ENCODE assay signal across 13 cellular contexts in genomic region chr5:34571380-34572041, GRCh38.
DNase-seq lines count a peak whose midpoint lies in the region; ATAC-seq and TF ChIP-seq lines count a peak whose summit lies in the region.
"Had no signal": no experiment of that assay in that cellular context is flagged by ENCODE, and none has a peak within 500 bp of the region (broad histone marks: within the 10 kb centered on the region; RNA-seq: fewer than 3 reads in every experiment).

No MANE protein-coding gene starts in this region.

- no peak overlapping the region for H3K4me3 ChIP-seq in uterus
- no peak overlapping the region for H3K4me3 ChIP-seq in spleen
- H3K4me3 ChIP-seq: breast epithelium, Peyer's patch, suprapubic skin had no signal

- H3K27ac ChIP-seq in uterus: peak overlapping the region; percentile 65 to 68
- peak overlapping the region in 4 of 8 donors; percentile 0 to 54 (median 25) for H3K27ac ChIP-seq in spleen
- H3K27ac ChIP-seq: Peyer's patch, suprapubic skin had no signal

- no peak for ATAC-seq in activated naive CD8-positive, alpha-beta T cell treated with anti-CD3 and anti-CD28 coated beads, Interleukin-2, amount 50 U/mL, for 24 hours
- ATAC-seq in HG02759 (IDR thresholded peaks at IDR 0.05; ENCODE audit: unreplicated experiment): no peak

- peaks cover 2% of the 10 kb centered on the region for H3K4me1 Mint-ChIP-seq in activated naive CD8-positive, alpha-beta T cell treated with anti-CD3 and anti-CD28 coated beads for 36 hours
- H3K4me1 Mint-ChIP-seq in activated naive CD8-positive, alpha-beta T cell treated with anti-CD3 and anti-CD28 coated beads, Interleukin-2, amount 50 U/mL, for 24 hours: peaks cover 11% of the 10 kb centered on the region
- H3K4me1 Mint-ChIP-seq in glutamatergic neuron (ENCODE audit: low read depth, unreplicated experiment): peaks cover 13% of the 10 kb centered on the region

- H3K9me3 ChIP-seq in uterus (no peaks in the 10 kb centered on the region), spleen (no peaks in the 10 kb centered on the region)
- H3K9me3 ChIP-seq: breast epithelium, Peyer's patch, suprapubic skin had no signal

- no peaks in the 10 kb centered on the region for H3K36me3 Mint-ChIP-seq in activated naive CD8-positive, alpha-beta T cell treated with anti-CD3 and anti-CD28 coated beads for 36 hours
- H3K36me3 Mint-ChIP-seq in activated naive CD8-positive, alpha-beta T cell treated with anti-CD3 and anti-CD28 coated beads, Interleukin-2, amount 50 U/mL, for 24 hours (ENCODE audit: low read depth): no peaks in the 10 kb centered on the region
- no peaks in the 10 kb centered on the region for H3K36me3 Mint-ChIP-seq in glutamatergic neuron (ENCODE audit: unreplicated experiment)

- 79 to 85% (median 82%) methylated on average over 4 of the region's 4 CpGs for WGBS in spleen, 5 donors

- no peak for DNase-seq in activated naive CD8-positive, alpha-beta T cell treated with anti-CD3 and anti-CD28 coated beads for 36 hours
- DNase-seq in activated naive CD8-positive, alpha-beta T cell treated with anti-CD3 and anti-CD28 coated beads, Interleukin-2, amount 50 U/mL, for 24 hours: no peak
- DNase-seq in amniotic epithelial cell (ENCODE audit: low read depth) (peak; percentile 84), glutamatergic neuron (no peak), uterus (no peak), spleen (no peak), NCI-H1105 (lab: John Stamatoyannopoulos, UW) (no peak)
- DNase-seq: NCI-H2107, occipital lobe, Peyer's patch had no signal

- peaks cover 5% of the 10 kb centered on the region for H3K27me3 Mint-ChIP-seq in activated naive CD8-positive, alpha-beta T cell treated with anti-CD3 and anti-CD28 coated beads for 36 hours
- H3K27me3 Mint-ChIP-seq in activated naive CD8-positive, alpha-beta T cell treated with anti-CD3 and anti-CD28 coated beads, Interleukin-2, amount 50 U/mL, for 24 hours: peaks cover 3% of the 10 kb centered on the region
- peaks cover 2% of the 10 kb centered on the region for H3K27me3 Mint-ChIP-seq in glutamatergic neuron (ENCODE audit: unreplicated experiment)

- H3K27me3 ChIP-seq in uterus (no peaks in the 10 kb centered on the region), spleen (replicated peaks in 1 of 7) (no peaks in the 10 kb centered on the region)
- H3K27me3 ChIP-seq: breast epithelium, Peyer's patch, suprapubic skin had no signal

- no peak overlapping the region for H3K4me3 Mint-ChIP-seq in activated naive CD8-positive, alpha-beta T cell treated with anti-CD3 and anti-CD28 coated beads for 36 hours
- no peak overlapping the region for H3K4me3 Mint-ChIP-seq in activated naive CD8-positive, alpha-beta T cell treated with anti-CD3 and anti-CD28 coated beads, Interleukin-2, amount 50 U/mL, for 24 hours
- peak overlapping the region; percentile 67 for H3K4me3 Mint-ChIP-seq in glutamatergic neuron (ENCODE audit: unreplicated experiment)

- intact Hi-C loops in uterus (cut with DNase I; ENCODE audit: low total_unique reads): no loop called here
- intact Hi-C loops in spleen (cut with DNase I; ENCODE audit: low total_unique reads): no loop called here

- no peaks in the 10 kb centered on the region for H3K9me3 Mint-ChIP-seq in activated naive CD8-positive, alpha-beta T cell treated with anti-CD3 and anti-CD28 coated beads for 36 hours
- H3K9me3 Mint-ChIP-seq in activated naive CD8-positive, alpha-beta T cell treated with anti-CD3 and anti-CD28 coated beads, Interleukin-2, amount 50 U/mL, for 24 hours: no peaks in the 10 kb centered on the region
- peaks cover 2% of the 10 kb centered on the region for H3K9me3 Mint-ChIP-seq in glutamatergic neuron (ENCODE audit: unreplicated experiment)

- TF ChIP-seq POLR2A in uterus (IDR thresholded peaks at IDR 0.05) (no peak), spleen (IDR thresholded peaks at IDR 0.05) (no peak)

- peak overlapping the region; percentile 47 for H3K27ac Mint-ChIP-seq in activated naive CD8-positive, alpha-beta T cell treated with anti-CD3 and anti-CD28 coated beads for 36 hours
- no peak overlapping the region for H3K27ac Mint-ChIP-seq in activated naive CD8-positive, alpha-beta T cell treated with anti-CD3 and anti-CD28 coated beads, Interleukin-2, amount 50 U/mL, for 24 hours
- peak overlapping the region; percentile 83 for H3K27ac Mint-ChIP-seq in glutamatergic neuron (ENCODE audit: unreplicated experiment)

- no peaks in the 10 kb centered on the region for H3K36me3 ChIP-seq in uterus
- H3K36me3 ChIP-seq in spleen: no peaks in the 10 kb centered on the region
- H3K36me3 ChIP-seq: breast epithelium, Peyer's patch, suprapubic skin had no signal

- H3K4me1 ChIP-seq in uterus: no peaks in the 10 kb centered on the region
- no peaks in the 10 kb centered on the region for H3K4me1 ChIP-seq in spleen
- H3K4me1 ChIP-seq: breast epithelium, Peyer's patch, suprapubic skin had no signal

- no peak for TF ChIP-seq CTCF in glutamatergic neuron (IDR thresholded peaks at IDR 0.05; ENCODE audit: partially characterized antibody, unreplicated experiment)
- TF ChIP-seq CTCF in uterus (IDR thresholded peaks at IDR 0.05): no peak
- no peak for TF ChIP-seq CTCF in spleen (IDR thresholded peaks at IDR 0.05 in 8 of 11, conservative IDR thresholded peaks at IDR 0.05 in 3 of 11)
